Comparison of ENCODE assay signal across 8 cellular contexts in genomic region chr7:1193593-1194424, GRCh38. TPM values are rescaled to one million over a fixed set of nuclear protein-coding genes. Genes with fewer than 3 reads are reported as not detected.
DNase-seq lines count a peak whose midpoint lies in the region; ATAC-seq and TF ChIP-seq lines count a peak whose summit lies in the region.

No MANE protein-coding gene starts in this region.

- H3K36me3 ChIP-seq in gastroesophageal sphincter (no peaks in the 10 kb centered on the region), psoas muscle (ENCODE audit: insufficient read depth in 1 of 2, low read depth in 1 of 2) (no peaks in the 10 kb centered on the region)

- no peaks in the 10 kb centered on the region for H3K9me3 ChIP-seq in gastroesophageal sphincter
- no peaks in the 10 kb centered on the region for H3K9me3 ChIP-seq in psoas muscle

- H3K4me3 ChIP-seq in gastroesophageal sphincter (no peak overlapping the region), psoas muscle (no peak overlapping the region)

- no peak overlapping the region for H3K27ac Mint-ChIP-seq in immature natural killer cell

- 91% methylated on average over 3 of the region's 36 CpGs; no CpG with 5 or more reads in 1 of the 2 donors for WGBS in gastroesophageal sphincter (ENCODE audit: low coverage in 1 of 2), 2 donors
- 24 to 30% (median 30%) methylated on average over 35 to 36 of the region's 36 CpGs for WGBS in psoas muscle, 3 donors

- H3K4me3 Mint-ChIP-seq in immature natural killer cell: no peak overlapping the region

- peaks cover 0 to 7% (median 0%) of the 10 kb centered on the region in 3 donors for H3K4me1 ChIP-seq in gastroesophageal sphincter
- H3K4me1 ChIP-seq in psoas muscle: no peaks in the 10 kb centered on the region

- no peak overlapping the region for H3K27ac ChIP-seq in gastroesophageal sphincter
- H3K27ac ChIP-seq in psoas muscle: no peak overlapping the region

- H3K36me3 Mint-ChIP-seq in immature natural killer cell: no peaks in the 10 kb centered on the region

- no peak for TF ChIP-seq POLR2A in gastroesophageal sphincter (IDR thresholded peaks at IDR 0.05)

- peak in 3 of 4 experiments; percentile 34 to 68 (median 51) for TF ChIP-seq CTCF in gastroesophageal sphincter (IDR thresholded peaks at IDR 0.05)
- peak; percentile 55 for TF ChIP-seq CTCF in psoas muscle (IDR thresholded peaks at IDR 0.05)

- TF ChIP-seq EP300 in gastroesophageal sphincter (IDR thresholded peaks at IDR 0.05): no peak

- H3K27me3 Mint-ChIP-seq in immature natural killer cell (ENCODE audit: low read depth in 3 of 3): peaks cover 5 to 12% (median 8%) of the 10 kb centered on the region in 3 donors

- intact Hi-C loops in psoas muscle (cut with DNase I): loop anchor here (2.0 to 10.0 kb wide), 2 partner anchors 221 to 229 kb away; no protein-coding TSS in a partner anchor

- DNase-seq in NCI-H524 (lab: John Stamatoyannopoulos, UW): peak; percentile 48 to 80
- DNase-seq in NCI-H524 treated with DMSO at 0.1 percent for 48 hours (lab: John Stamatoyannopoulos, UW): no peak
- DNase-seq in NCI-H2107 (lab: John Stamatoyannopoulos, UW): peak; percentile 72
- DNase-seq in activated T-cell treated with anti-CD3 and anti-CD28 coated beads, Interleukin-2, amount 50 U/mL, for 1 hour: peak; percentile 46
- peak in 1 of 2 donors; percentile 46 for DNase-seq in psoas muscle
- no peak for DNase-seq in immature natural killer cell

- ATAC-seq in gastroesophageal sphincter (peak; percentile 71), psoas muscle (peak; percentile 80 to 88 (median 84)), HG02870 (IDR thresholded peaks at IDR 0.05; ENCODE audit: unreplicated experiment) (no peak)

- peaks cover 77% of the 10 kb centered on the region for H3K27me3 ChIP-seq in gastroesophageal sphincter
- H3K27me3 ChIP-seq in psoas muscle (ENCODE audit: insufficient read depth in 3 of 3, low read length in 2 of 3): peaks cover 0 to 53% (median 3%) of the 10 kb centered on the region in 3 donors

- H3K9me3 Mint-ChIP-seq in immature natural killer cell: no peaks in the 10 kb centered on the region

- H3K4me1 Mint-ChIP-seq in immature natural killer cell: peaks cover 0 to 7% of the 10 kb centered on the region in 2 donors

RNA-seq across cellular contexts. Expression of gene ZFAND2A, which starts 33.8 kb away (rescaled TPM):
- total RNA-seq in gastroesophageal sphincter: 10 to 100 TPM; 19.1 to 28.0 (median 24.0) TPM
- 10 to 100 TPM in 1 of 4 donors, 1 to 10 TPM in 3; 5.7 to 18.4 (median 8.9) TPM for total RNA-seq in psoas muscle
- 10 to 100 TPM; 27.4 to 61.1 (median 57.2) TPM for polyA plus RNA-seq in psoas muscle
- polyA plus RNA-seq in immature natural killer cell: 100 to 1,000 TPM in 2 of 3 donors, 10 to 100 TPM in 1; 68.0 to 134 (median 114) TPM

RNA-seq across cellular contexts. Expression of gene UNCX, which starts 38.9 kb away (rescaled TPM):
- not detected for total RNA-seq in gastroesophageal sphincter
- total RNA-seq in psoas muscle: not detected
- polyA plus RNA-seq in psoas muscle: not detected
- polyA plus RNA-seq in immature natural killer cell: not detected

Comparison
In these comparisons a context has a peak if more than half of its experiments do, and no peak if none do; other contexts are left out.
1. DNase-seq: peak in NCI-H524 (2 of 2), NCI-H2107 (single experiment) and activated T-cell treated with anti-CD3 and anti-CD28 coated beads, Interleukin-2, amount 50 U/mL, for 1 hour (single experiment); none in NCI-H524 treated with DMSO at 0.1 percent for 48 hours (single experiment) and immature natural killer cell (0 of 3).